19 cellular contexts compared by ENCODE assay signal in genomic region chr13:62919491-62919890, GRCh38.
DNase-seq lines count a peak whose midpoint lies in the region; ATAC-seq, FAIRE-seq and TF ChIP-seq lines count a peak whose summit lies in the region.
"Had no signal": no experiment of that assay in that cellular context is flagged by ENCODE, and none has a peak within 500 bp of the region (broad histone marks: within the 10 kb centered on the region; RNA-seq: fewer than 3 reads in every experiment).

No MANE protein-coding gene starts in this region.

- no peaks in the 10 kb centered on the region for H3K79me1 ChIP-seq in neuronal stem cell (ENCODE audit: low read depth, low read length)

- no peak overlapping the region for H2AK5ac ChIP-seq in neuronal stem cell (ENCODE audit: low read depth, low read length)

- TF ChIP-seq CTCF in DND-41 (IDR thresholded peaks at IDR 0.05; ENCODE audit: borderline replicate concordance, extremely low read depth, low read length, poor library complexity, severe bottlenecking), result no peak
- TF ChIP-seq CTCF in kidney (IDR thresholded peaks at IDR 0.05; ENCODE audit: borderline replicate concordance, extremely low read depth, insufficient read depth), result no peak
- no peak for TF ChIP-seq CTCF in spleen (IDR thresholded peaks at IDR 0.05 in 8 of 11, conservative IDR thresholded peaks at IDR 0.05 in 3 of 11)

- intact Hi-C loops in kidney (cut with DNase I) (no loop called here), spleen (cut with DNase I; ENCODE audit: low total_unique reads) (no loop called here)

- no peaks in the 10 kb centered on the region for H4K20me1 ChIP-seq in DND-41 (ENCODE audit: insufficient read depth, low read length)

- H2BK15ac ChIP-seq in neuronal stem cell (ENCODE audit: low read length), result no peak overlapping the region

- no peaks in the 10 kb centered on the region for H3K36me3 ChIP-seq in DND-41 (ENCODE audit: insufficient read depth, low read length)
- H3K36me3 ChIP-seq in kidney (ENCODE audit: control insufficient read depth in 1 of 2, insufficient read depth in 2 of 2, low read length in 2 of 2), result no peaks in the 10 kb centered on the region
- no peaks in the 10 kb centered on the region for H3K36me3 ChIP-seq in neuronal stem cell (replicated peaks in 1 of 2; ENCODE audit: control insufficient read depth in 2 of 2, insufficient read depth in 2 of 2, low read length in 2 of 2)
- no peaks in the 10 kb centered on the region for H3K36me3 ChIP-seq in spleen
- H3K36me3 ChIP-seq in effector memory CD4-positive, alpha-beta T cell (ENCODE audit: control insufficient read depth, insufficient read depth, low read length), result no peaks in the 10 kb centered on the region

- no peak for FAIRE-seq in kidney (lab: Jason Lieb, UNC)
- FAIRE-seq: G401.6, GM12892 had no signal

- TF ChIP-seq POLR2A in spleen (IDR thresholded peaks at IDR 0.05), result no peak

- H4K8ac ChIP-seq in neuronal stem cell (ENCODE audit: low read depth, low read length), result no peak overlapping the region

- H3K27me3 ChIP-seq in DND-41 (ENCODE audit: insufficient read depth, low read length, poor library complexity), result no peaks in the 10 kb centered on the region
- H3K27me3 ChIP-seq in neuronal stem cell (ENCODE audit: control insufficient read depth in 3 of 3, insufficient read depth in 3 of 3, low read depth in 1 of 3, low read length in 3 of 3), result no peaks in the 10 kb centered on the region
- H3K27me3 ChIP-seq in spleen (replicated peaks in 1 of 7), result no peaks in the 10 kb centered on the region
- H3K27me3 ChIP-seq in effector memory CD4-positive, alpha-beta T cell (replicated peaks; ENCODE audit: control insufficient read depth, insufficient read depth, low read length, poor library complexity, severe bottlenecking), result no peaks in the 10 kb centered on the region

- H3K79me2 ChIP-seq in DND-41 (ENCODE audit: insufficient read depth, low read length), result no peaks in the 10 kb centered on the region

- H3K4me1 Mint-ChIP-seq in stimulated activated memory B cell treated with anti-CD40 and anti-IgM and Interleukin-4, amounts not matched to agents 10 μg/mL and 1 μg/mL and 100 μg/mL, for 72 hours, result no peaks in the 10 kb centered on the region
- H3K4me1 Mint-ChIP-seq: CD4-positive, alpha-beta memory T cell; GM23338; H9 had no signal

- H3K18ac ChIP-seq in neuronal stem cell (ENCODE audit: low read length), result no peak overlapping the region

- H3K14ac ChIP-seq in neuronal stem cell (ENCODE audit: low read length), result peak overlapping the region; percentile 47

- no peaks in the 10 kb centered on the region for H3K27me3 Mint-ChIP-seq in stimulated activated memory B cell treated with anti-CD40 and anti-IgM and Interleukin-4, amounts not matched to agents 10 μg/mL and 1 μg/mL and 100 μg/mL, for 72 hours
- H3K27me3 Mint-ChIP-seq: CD4-positive, alpha-beta memory T cell had no signal

- no peak overlapping the region for H3K23ac ChIP-seq in neuronal stem cell (ENCODE audit: low read depth, low read length, poor library complexity)

- no peak overlapping the region for H3K4me2 ChIP-seq in DND-41 (ENCODE audit: insufficient read depth, low read length)
- H3K4me2 ChIP-seq in neuronal stem cell (ENCODE audit: insufficient read depth, low read length, poor library complexity, severe bottlenecking), result no peak overlapping the region
- H3K4me2 ChIP-seq: GM23338 had no signal

- no peak for DNase-seq in DND-41
- peak; percentile 46 for DNase-seq in kidney
- DNase-seq in neuronal stem cell (ENCODE audit: low spot score), result no peak
- peak; percentile 59 for DNase-seq in spleen
- no peak for DNase-seq in effector memory CD4-positive, alpha-beta T cell
- DNase-seq: C1 segment of cervical spinal cord; Calu3; CD4-positive, alpha-beta memory T cell; COR-L47; DMS53; DMS79 treated with DMSO at 0.1 percent for 48 hours; H9 had no signal

- no peaks in the 10 kb centered on the region for H3K4me1 ChIP-seq in DND-41 (ENCODE audit: insufficient read depth, low read length)
- no peaks in the 10 kb centered on the region for H3K4me1 ChIP-seq in kidney (ENCODE audit: control insufficient read depth in 1 of 2, insufficient read depth in 1 of 2, low read depth in 1 of 2, low read length in 2 of 2)
- no peaks in the 10 kb centered on the region for H3K4me1 ChIP-seq in neuronal stem cell (ENCODE audit: control insufficient read depth in 2 of 2, insufficient read depth in 1 of 2, low read depth in 1 of 2, low read length in 2 of 2)
- H3K4me1 ChIP-seq in spleen, result no peaks in the 10 kb centered on the region
- no peaks in the 10 kb centered on the region for H3K4me1 ChIP-seq in effector memory CD4-positive, alpha-beta T cell (ENCODE audit: control insufficient read depth, insufficient read depth, low read length, poor library complexity, severe bottlenecking)

- H2BK5ac ChIP-seq in neuronal stem cell (ENCODE audit: low read length), result peak overlapping the region; percentile 14

- peak overlapping the region; percentile 58 for H2BK12ac ChIP-seq in neuronal stem cell (ENCODE audit: low read length)

- H3K4ac ChIP-seq in neuronal stem cell (ENCODE audit: low read length), result no peak overlapping the region

- H3K4me3 Mint-ChIP-seq in stimulated activated memory B cell treated with anti-CD40 and anti-IgM and Interleukin-4, amounts not matched to agents 10 μg/mL and 1 μg/mL and 100 μg/mL, for 72 hours, result no peak overlapping the region
- H3K4me3 Mint-ChIP-seq: CD4-positive, alpha-beta memory T cell; GM23338; H9 had no signal

- no peaks in the 10 kb centered on the region for H3K9me3 Mint-ChIP-seq in stimulated activated memory B cell treated with anti-CD40 and anti-IgM and Interleukin-4, amounts not matched to agents 10 μg/mL and 1 μg/mL and 100 μg/mL, for 72 hours
- H3K9me3 Mint-ChIP-seq: GM23338 had no signal

- no CpG with 5 or more reads among the region's 12 CpGs for WGBS in neuronal stem cell (ENCODE audit: extremely low coverage in 2 of 2, insufficient read length in 2 of 2, insufficient replicate concordance in 1 of 2), 2 donors
- WGBS in spleen, 5 donors, result 85 to 95% (median 89%) methylated on average over 12 of the region's 12 CpGs; no CpG with 5 or more reads in 1 of the 5 donors

- H3K27ac Mint-ChIP-seq in stimulated activated memory B cell treated with anti-CD40 and anti-IgM and Interleukin-4, amounts not matched to agents 10 μg/mL and 1 μg/mL and 100 μg/mL, for 72 hours, result no peak overlapping the region
- H3K27ac Mint-ChIP-seq: CD4-positive, alpha-beta memory T cell; GM23338; H9 had no signal

- ATAC-seq in DND-41 (ENCODE audit: insufficient read depth, low read depth) (no peak), GM18520 (IDR thresholded peaks at IDR 0.05; ENCODE audit: unreplicated experiment) (no peak), HG02981 (IDR thresholded peaks at IDR 0.05; ENCODE audit: unreplicated experiment) (no peak)
- no peak for ATAC-seq in stimulated activated memory B cell treated with anti-CD40 and anti-IgM and Interleukin-4, amounts not matched to agents 10 μg/mL and 1 μg/mL and 100 μg/mL, for 72 hours
- ATAC-seq: GM23338, HCT116 had no signal

- no peak overlapping the region for H2BK120ac ChIP-seq in neuronal stem cell (ENCODE audit: low read depth, low read length)

- H3K36me3 Mint-ChIP-seq in stimulated activated memory B cell treated with anti-CD40 and anti-IgM and Interleukin-4, amounts not matched to agents 10 μg/mL and 1 μg/mL and 100 μg/mL, for 72 hours, result no peaks in the 10 kb centered on the region
- H3K36me3 Mint-ChIP-seq: CD4-positive, alpha-beta memory T cell had no signal

- H2AFZ ChIP-seq in DND-41 (ENCODE audit: low read depth, low read length), result peak overlapping the region; percentile 32; the same call in 1 of the 2 replicates
- H2AFZ ChIP-seq in neuronal stem cell (ENCODE audit: low read length), result peak overlapping the region; percentile 45
- H2AFZ ChIP-seq: GM23338 had no signal

- peaks cover 6% of the 10 kb centered on the region for H3K9me3 ChIP-seq in DND-41 (ENCODE audit: insufficient read depth, low read length, severe bottlenecking)
- no peaks in the 10 kb centered on the region for H3K9me3 ChIP-seq in kidney (ENCODE audit: control insufficient read depth in 1 of 2, low read length in 2 of 2)
- H3K9me3 ChIP-seq in neuronal stem cell (replicated peaks in 1 of 2; ENCODE audit: control insufficient read depth in 2 of 2, insufficient read depth in 1 of 2, low read depth in 1 of 2, low read length in 2 of 2), result no peaks in the 10 kb centered on the region
- H3K9me3 ChIP-seq in spleen, result peaks cover 0 to 11% (median 0%) of the 10 kb centered on the region in 8 donors
- H3K9me3 ChIP-seq in effector memory CD4-positive, alpha-beta T cell (ENCODE audit: control insufficient read depth, low read length), result no peaks in the 10 kb centered on the region

- no peak overlapping the region for H3K4me3 ChIP-seq in DND-41 (ENCODE audit: low read depth in 1 of 2, low read length in 2 of 2)
- H3K4me3 ChIP-seq in kidney (ENCODE audit: low read length in 2 of 2), result no peak overlapping the region
- H3K4me3 ChIP-seq in neuronal stem cell (ENCODE audit: low read length in 2 of 2), result no peak overlapping the region
- H3K4me3 ChIP-seq in spleen, result no peak overlapping the region
- H3K4me3 ChIP-seq in effector memory CD4-positive, alpha-beta T cell (ENCODE audit: insufficient read depth, low read depth, low read length, poor library complexity, severe bottlenecking), result no peak overlapping the region
- H3K4me3 ChIP-seq: GM23338 had no signal

- no peak overlapping the region for H4K91ac ChIP-seq in neuronal stem cell (ENCODE audit: low read depth, low read length, poor library complexity)

- H3K27ac ChIP-seq in DND-41 (ENCODE audit: low read length), result no peak overlapping the region
- no peak overlapping the region for H3K27ac ChIP-seq in kidney (ENCODE audit: low read depth in 2 of 2, low read length in 2 of 2)
- no peak overlapping the region for H3K27ac ChIP-seq in neuronal stem cell (replicated peaks; ENCODE audit: low read length)
- no peak overlapping the region for H3K27ac ChIP-seq in spleen
- H3K27ac ChIP-seq in effector memory CD4-positive, alpha-beta T cell (ENCODE audit: insufficient read depth, low read length, poor library complexity, severe bottlenecking), result no peak overlapping the region

- no peak overlapping the region for H3K9ac ChIP-seq in DND-41 (ENCODE audit: low read depth, low read length)
- H3K9ac ChIP-seq in kidney (ENCODE audit: low read length in 2 of 2), result no peak overlapping the region
- no peak overlapping the region for H3K9ac ChIP-seq in neuronal stem cell (ENCODE audit: low read depth, low read length, poor library complexity)

Comparison
In these comparisons a context has a peak if more than half of its experiments do, and no peak if none do; other contexts are left out.
1. DNase-seq: peak in kidney (single experiment) and spleen (single experiment); none in DND-41 (single experiment), neuronal stem cell (single experiment) and effector memory CD4-positive, alpha-beta T cell (0 of 3).